In the genomic region with DNA sequence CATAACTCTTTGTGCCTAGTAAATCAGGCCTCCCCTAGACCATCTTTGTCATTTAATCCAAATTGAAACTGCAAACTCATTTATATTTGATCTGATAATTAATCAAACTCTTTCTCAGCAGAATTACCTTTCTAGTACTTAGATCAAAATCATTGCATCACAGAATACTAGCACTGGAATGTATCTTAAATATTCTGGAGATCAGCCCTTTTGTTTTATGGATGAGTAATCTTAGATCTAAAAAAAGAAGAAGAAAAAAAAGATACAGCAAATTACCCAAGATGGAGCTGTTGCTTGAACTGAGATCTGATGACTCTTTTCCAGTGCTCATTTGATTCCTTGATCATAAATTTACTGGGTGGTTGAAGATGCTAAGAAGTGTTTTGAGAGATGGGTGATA, we compare ENCODE assay signal across 16 cellular contexts. TPM values are rescaled to one million over a fixed set of nuclear protein-coding genes. Genes with fewer than 3 reads are reported as not detected.
"Had no signal": no experiment of that assay in that cellular context is flagged by ENCODE, and none has a peak within 500 bp of the region (broad histone marks: within the 10 kb centered on the region; RNA-seq: fewer than 3 reads in every experiment).

No MANE protein-coding gene starts in this region.

- H3K4me3 ChIP-seq: colonic mucosa, left lung, thyroid gland had no signal

- ATAC-seq: WTC11 had no signal

- H3K9me3 ChIP-seq: colonic mucosa, left lung, thyroid gland had no signal

- H3K36me3 ChIP-seq: colonic mucosa, left lung, thyroid gland had no signal

- H3K27ac ChIP-seq: colonic mucosa, left lung, thyroid gland had no signal

- DNase-seq: activated CD4-positive, alpha-beta memory T cell treated with anti-CD3 and anti-CD28 coated beads for 36 hours; activated CD4-positive, alpha-beta T cell treated with anti-CD3 and anti-CD28 coated beads for 4 hours; activated T-cell treated with anti-CD3 and anti-CD28 coated beads for 4 hours; amniotic stem cell; central memory CD4-positive, alpha-beta T cell; colonic mucosa; hypothalamus; left lung; nephron progenitor cell; nucleus accumbens; posterior cingulate gyrus; stimulated activated CD4-positive, alpha-beta T cell treated with anti-CD3 and anti-CD28 coated beads, Interleukin-1b, Interleukin-23, amount 100 ng/mL, for 48 hours; stimulated activated CD8-positive, alpha-beta memory T cell treated with anti-CD3 and anti-CD28 coated beads, Interleukin-4, amount 100 ng/mL, for 48 hours; stimulated activated naive CD4-positive, alpha-beta T cell; thyroid gland had no signal

- H3K27me3 ChIP-seq: colonic mucosa, left lung, thyroid gland had no signal

- H3K4me1 ChIP-seq: colonic mucosa, left lung, thyroid gland had no signal

RNA-seq across cellular contexts. Expression of a gene that starts 47.9 kb away (rescaled TPM):
- total RNA-seq: activated CD4-positive, alpha-beta memory T cell treated with anti-CD3 and anti-CD28 coated beads for 36 hours had no signal
